ENCODE assay signal across 7 cellular contexts in the genomic region with DNA sequence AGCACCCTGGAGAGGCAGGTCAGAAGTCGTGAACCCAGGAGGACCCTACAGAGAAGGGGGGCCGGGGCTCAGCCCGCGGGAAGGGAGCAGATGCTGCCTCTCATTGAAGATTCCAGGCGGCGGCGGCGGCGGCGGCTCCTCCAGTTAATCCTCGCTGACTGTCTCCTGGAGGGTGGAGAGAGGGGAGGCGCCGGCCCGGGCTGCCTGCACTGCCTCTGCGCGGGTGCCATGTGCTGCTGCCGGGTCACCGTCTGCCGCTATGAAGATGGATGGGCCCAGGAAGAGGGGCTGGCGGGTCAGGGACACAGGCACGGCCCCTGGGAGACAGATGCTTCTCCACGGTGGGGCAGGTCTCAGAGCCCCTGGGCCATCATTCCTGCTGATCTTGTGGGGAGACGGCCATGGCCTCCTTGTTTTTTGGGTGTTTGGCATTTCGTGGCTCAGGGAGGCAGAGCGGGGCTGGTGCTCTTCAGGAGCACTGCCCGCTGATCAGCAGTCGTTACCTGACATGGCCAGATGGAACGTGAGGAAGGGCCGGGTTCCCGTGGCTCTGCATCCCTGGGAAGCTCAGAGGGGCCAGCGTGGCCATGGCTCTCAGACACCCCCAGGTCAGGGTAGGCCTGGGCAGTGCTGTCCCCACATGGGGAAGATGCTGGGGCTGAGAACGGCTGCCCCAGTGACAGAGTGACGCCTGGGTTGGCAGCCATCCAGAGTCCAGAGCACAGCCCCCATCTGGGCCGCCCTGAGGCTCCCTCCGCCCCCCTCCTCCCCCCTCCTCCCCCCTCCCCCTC. TPM values are rescaled to one million over a fixed set of nuclear protein-coding genes. Genes with fewer than 3 reads are reported as not detected.
DNase-seq lines count a peak whose midpoint lies in the region; ATAC-seq lines count a peak whose summit lies in the region.

No MANE protein-coding gene starts in this region.

- ATAC-seq in GM19395 (IDR thresholded peaks at IDR 0.05; ENCODE audit: unreplicated experiment) (no peak), HG03280 (IDR thresholded peaks at IDR 0.05; ENCODE audit: unreplicated experiment) (no peak)

- peaks cover 0 to 6% (median 2%) of the 10 kb centered on the region in 3 donors for H3K36me3 Mint-ChIP-seq in immature natural killer cell

- H3K27me3 Mint-ChIP-seq in immature natural killer cell (ENCODE audit: low read depth in 3 of 3), result peaks cover 7 to 25% (median 19%) of the 10 kb centered on the region in 3 donors

- no peaks in the 10 kb centered on the region for H3K9me3 Mint-ChIP-seq in immature natural killer cell

- DNase-seq in Daoy (ENCODE audit: low read depth), result peak; percentile 33
- peak; percentile 47 for DNase-seq in NCI-H1105 (lab: John Stamatoyannopoulos, UW)
- DNase-seq in anterior cingulate cortex (lab: John Stamatoyannopoulos, UW), result peak in 45 of 58 donors; percentile 19 to 89 (median 50)
- peak; percentile 42 to 60 (median 43) for DNase-seq in immature natural killer cell
- peak; percentile 68 for DNase-seq in superior temporal gyrus (ENCODE audit: extremely low spot score)

- H3K27ac Mint-ChIP-seq in immature natural killer cell, result peak overlapping the region; percentile 13 to 82 (median 58)

- H3K4me1 Mint-ChIP-seq in immature natural killer cell, result peaks cover 0 to 4% of the 10 kb centered on the region in 2 donors

- H3K4me3 Mint-ChIP-seq in immature natural killer cell, result no peak overlapping the region

RNA-seq across cellular contexts. Expression of gene GINS2, which starts 36.1 kb away (rescaled TPM):
- total RNA-seq in Daoy (2014; rRNA removed; shearing (Covaris generic)), result 31.4 and 38.1 TPM in 2 replicates
- 1 to 10 TPM in 2 of 3 donors, not detected in 1; 2.0 to 2.1 TPM for polyA plus RNA-seq in immature natural killer cell

RNA-seq across cellular contexts. Expression of gene GSE1, which starts 39.5 kb away (rescaled TPM):
- 9.3 and 10.3 TPM in 2 replicates for total RNA-seq in Daoy (2014; rRNA removed; shearing (Covaris generic))
- polyA plus RNA-seq in immature natural killer cell, result 1 to 10 TPM in 2 of 3 donors, under 1 TPM in 1; 0.15 to 9.4 (median 2.9) TPM
